ENCODE assay signal across 23 cellular contexts in the genomic region with DNA sequence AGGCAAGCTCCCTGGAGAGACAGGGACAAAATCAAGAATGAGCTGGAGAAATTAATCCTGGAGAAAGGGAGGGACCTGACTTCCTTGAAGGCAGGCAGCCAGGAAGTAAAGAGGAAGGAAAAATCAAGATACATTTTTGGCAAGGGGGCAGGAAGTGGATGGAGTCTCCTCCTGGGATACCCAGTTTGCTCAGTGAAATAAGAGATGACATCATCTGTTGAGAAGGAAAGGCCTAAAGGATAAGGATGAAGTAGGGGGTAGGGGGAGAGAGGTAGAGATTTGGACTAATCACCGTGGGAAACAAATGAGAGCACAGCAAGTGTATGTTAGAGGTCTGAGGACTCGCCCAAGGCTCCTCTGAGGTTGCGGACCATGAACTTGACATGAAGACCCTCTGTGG.
A peak's percentile ranks its signal among the peaks of the same experiment; 100 is the strongest.
DNase-seq lines count a peak whose midpoint lies in the region; ATAC-seq, FAIRE-seq and TF ChIP-seq lines count a peak whose summit lies in the region.
"Had no signal": no experiment of that assay in that cellular context is flagged by ENCODE, and none has a peak within 500 bp of the region (broad histone marks: within the 10 kb centered on the region; RNA-seq: fewer than 3 reads in every experiment).

No MANE protein-coding gene starts in this region.

- peak; percentile 7 for DNase-seq in EH (ENCODE audit: low read depth)
- DNase-seq in NCI-H226 = peak; percentile 56
- DNase-seq in mesendoderm = peak; percentile 20
- DNase-seq in GM12892 (ENCODE audit: insufficient read length) = no peak
- DNase-seq: Caco-2; CD4-positive, alpha-beta memory T cell; DMS153; H9; Kasumi-1; NCI-H1417; NCI-H1694 treated with DMSO at 0.1 percent for 48 hours; NCI-H2081 treated with DMSO at 0.1 percent for 48 hours; NCI-H2171 treated with DMSO at 0.1 percent for 48 hours; NCI-H446 treated with DMSO at 0.1 percent for 48 hours; NK-92 treated with Interleukin-12 subunit alpha and Interleukin-12 subunit beta, amount 100 ng/mL, for 24 hours; SJCRH30; T-cell had no signal

- no peak overlapping the region for H2AK5ac ChIP-seq in mesendoderm (ENCODE audit: low read length)

- H4K5ac ChIP-seq in mesendoderm (ENCODE audit: low read length) = no peak overlapping the region

- no peak overlapping the region for H3K27ac ChIP-seq in mesendoderm (ENCODE audit: low read depth, low read length)
- H3K27ac ChIP-seq: BLaER1 treated with 17β-estradiol and CSF1 and Interleukin-3, amounts not matched to agents 10 nM and 100 nM; SJCRH30 had no signal

- no peak for TF ChIP-seq POLR2A in GM12892 (IDR thresholded peaks at IDR 0.05; ENCODE audit: low read depth, low read length)

- FAIRE-seq in GM12892 (lab: Jason Lieb, UNC) = no peak
- FAIRE-seq: G401.6 had no signal

- no peak overlapping the region for H2BK5ac ChIP-seq in mesendoderm (ENCODE audit: low read length)

- H3K27me3 ChIP-seq in mesendoderm (ENCODE audit: insufficient read depth, low read length, poor library complexity) = no peaks in the 10 kb centered on the region
- H3K27me3 ChIP-seq: BLaER1 treated with 17β-estradiol and CSF1 and Interleukin-3, amounts not matched to agents 10 nM and 100 nM; SJCRH30 had no signal

- H3K4me2 ChIP-seq in mesendoderm (ENCODE audit: low read length) = no peak overlapping the region
- H3K4me2 ChIP-seq: BLaER1 treated with 17β-estradiol and CSF1 and Interleukin-3, amounts not matched to agents 10 nM and 100 nM had no signal

- H3K4me1 Mint-ChIP-seq in brain = peaks cover 22% of the 10 kb centered on the region
- H3K4me1 Mint-ChIP-seq: H9 had no signal

- H3K9me3 Mint-ChIP-seq in brain = peaks cover 0 to 18% (median 2%) of the 10 kb centered on the region in 5 experiments
- H3K9me3 Mint-ChIP-seq: H9, T-cell had no signal

- H3K79me1 ChIP-seq in mesendoderm (ENCODE audit: low read length) = no peaks in the 10 kb centered on the region

- ATAC-seq in HG02870 (IDR thresholded peaks at IDR 0.05; ENCODE audit: unreplicated experiment) = no peak
- no peak for ATAC-seq in GM19328 (IDR thresholded peaks at IDR 0.05; ENCODE audit: unreplicated experiment)
- ATAC-seq: Panc1, T-cell had no signal

- no peak for TF ChIP-seq CTCF in brain (conservative IDR thresholded peaks at IDR 0.05)

- no peak overlapping the region for H3K4me3 ChIP-seq in mesendoderm (ENCODE audit: low read length)
- H3K4me3 ChIP-seq: BLaER1 treated with 17β-estradiol and CSF1 and Interleukin-3, amounts not matched to agents 10 nM and 100 nM; SJCRH30 had no signal

- no peaks in the 10 kb centered on the region for H3K27me3 Mint-ChIP-seq in brain
- H3K27me3 Mint-ChIP-seq: CD4-positive, alpha-beta memory T cell; T-cell had no signal

- H3K79me2 ChIP-seq in mesendoderm (ENCODE audit: control insufficient read depth, insufficient read depth, low read length) = no peaks in the 10 kb centered on the region

- WGBS in mesendoderm (ENCODE audit: extremely low coverage, insufficient coverage, low lambda C conversion rate) = no CpG with 5 or more reads among the region's 3 CpGs

- peaks cover 8% of the 10 kb centered on the region for H3K36me3 Mint-ChIP-seq in brain

- no peak overlapping the region for H2BK15ac ChIP-seq in mesendoderm (replicated peaks; ENCODE audit: low read depth)

- no peak overlapping the region for H3K4ac ChIP-seq in mesendoderm (ENCODE audit: low read depth, low read length)

- no peak overlapping the region for H3K4me3 Mint-ChIP-seq in brain
- H3K4me3 Mint-ChIP-seq: CD4-positive, alpha-beta memory T cell; H9; T-cell had no signal

- no peak overlapping the region for H2BK120ac ChIP-seq in mesendoderm (ENCODE audit: low read depth, low read length)

- no peaks in the 10 kb centered on the region for H3K4me1 ChIP-seq in mesendoderm (ENCODE audit: control insufficient read depth, low read depth, low read length)
- H3K4me1 ChIP-seq: Caco-2, SJCRH30 had no signal

- no peak overlapping the region for H4K8ac ChIP-seq in mesendoderm (ENCODE audit: low read depth, low read length)

- H3K9ac ChIP-seq in mesendoderm (ENCODE audit: low read length) = no peak overlapping the region
- H3K9ac ChIP-seq: BLaER1 treated with 17β-estradiol and CSF1 and Interleukin-3, amounts not matched to agents 10 nM and 100 nM had no signal

- H3K36me3 ChIP-seq in mesendoderm (ENCODE audit: control insufficient read depth, insufficient read depth, low read length) = no peaks in the 10 kb centered on the region
- H3K36me3 ChIP-seq: SJCRH30 had no signal

- H3K27ac Mint-ChIP-seq in brain = peak overlapping the region in 3 of 5 experiments; percentile 9 to 84 (median 50)
- H3K27ac Mint-ChIP-seq: T-cell had no signal

- H3K23ac ChIP-seq in mesendoderm (ENCODE audit: low read length) = no peak overlapping the region

- no peak overlapping the region for H3K18ac ChIP-seq in mesendoderm (ENCODE audit: low read length)

- no peak overlapping the region for H3K56ac ChIP-seq in mesendoderm (ENCODE audit: low read length)
